ENCODE assay signal across 7 cellular contexts in genomic region chr5:10111575-10111974, GRCh38.
A peak's percentile ranks its signal among the peaks of the same experiment; 100 is the strongest.
DNase-seq lines count a peak whose midpoint lies in the region; ATAC-seq and TF ChIP-seq lines count a peak whose summit lies in the region.

No MANE protein-coding gene starts in this region.

- H3K9me3 ChIP-seq in SJSA1 (replicated peaks) (0 out of 2 replicates have a peak, but pooled peaks cover 3% of the 10 kb centered on the region), hepatocyte (ENCODE audit: low read depth) (no peaks in the 10 kb centered on the region), psoas muscle (no peaks in the 10 kb centered on the region)

- in situ Hi-C loops in GM13977 (cut with MboI; ENCODE audit: low pct_unique_long_range_greater_than_20kb, low sequenced_read_pairs, unreplicated experiment), result no loop called here

- H3K4me3 ChIP-seq in SJSA1, result no peak overlapping the region
- H3K4me3 ChIP-seq in hepatocyte, result no peak overlapping the region
- H3K4me3 ChIP-seq in psoas muscle, result no peak overlapping the region

- intact Hi-C loops in psoas muscle (cut with DNase I), result no loop called here

- H3K27ac ChIP-seq in SJSA1 (no peak overlapping the region), hepatocyte (no peak overlapping the region), psoas muscle (no peak overlapping the region)

- no peaks in the 10 kb centered on the region for H3K36me3 ChIP-seq in SJSA1
- no peaks in the 10 kb centered on the region for H3K36me3 ChIP-seq in hepatocyte (replicated peaks; ENCODE audit: insufficient read depth, low read depth)
- H3K36me3 ChIP-seq in psoas muscle (ENCODE audit: insufficient read depth in 1 of 2, low read depth in 1 of 2), result no peaks in the 10 kb centered on the region

- WGBS in hepatocyte (ENCODE audit: low lambda C conversion rate, missing lambda C conversion rate), result 61% methylated on average over 8 of the region's 8 CpGs
- 52 to 56% (median 53%) methylated on average over 8 of the region's 8 CpGs for WGBS in psoas muscle, 3 donors

- DNase-seq in GM13977 (ENCODE audit: low spot score) (no peak), SJSA1 (ENCODE audit: low read depth in 1 of 2, low spot score in 2 of 2) (peak; percentile 37 to 56), hepatocyte (ENCODE audit: low spot score) (peak; percentile 69), NCI-H1694 treated with DMSO at 0.1 percent for 48 hours (lab: John Stamatoyannopoulos, UW) (no peak), psoas muscle (no peak)
- DNase-seq in activated CD8-positive, alpha-beta memory T cell treated with anti-CD3 and anti-CD28 coated beads, Interleukin-2, amount 50 U/mL, for 48 hours, result no peak

- no peaks in the 10 kb centered on the region for H4K20me1 ChIP-seq in hepatocyte (ENCODE audit: insufficient read depth, poor library complexity, severe bottlenecking)

- H3K4me1 ChIP-seq in SJSA1 (replicated peaks) (no peaks in the 10 kb centered on the region), hepatocyte (ENCODE audit: insufficient read depth) (no peaks in the 10 kb centered on the region), psoas muscle (no peaks in the 10 kb centered on the region)

- H3K79me2 ChIP-seq in hepatocyte, result no peaks in the 10 kb centered on the region

- TF ChIP-seq CTCF in GM13977 (IDR thresholded peaks at IDR 0.05; ENCODE audit: extremely low read depth, insufficient read depth, missing control alignments) (peak; percentile 23), hepatocyte (IDR thresholded peaks at IDR 0.05; ENCODE audit: poor library complexity) (peak; percentile 57), psoas muscle (IDR thresholded peaks at IDR 0.05) (no peak)

- no peak overlapping the region for H3K4me2 ChIP-seq in hepatocyte

- H3K27me3 ChIP-seq in SJSA1 (replicated peaks), result no peaks in the 10 kb centered on the region
- no peaks in the 10 kb centered on the region for H3K27me3 ChIP-seq in hepatocyte
- no peaks in the 10 kb centered on the region for H3K27me3 ChIP-seq in psoas muscle (ENCODE audit: insufficient read depth in 3 of 3, low read length in 2 of 3)

- H3K9me2 ChIP-seq in hepatocyte (replicated peaks; ENCODE audit: insufficient read depth), result no peaks in the 10 kb centered on the region

- ATAC-seq in HG03354 (IDR thresholded peaks at IDR 0.05; ENCODE audit: poor library complexity, severe bottlenecking, unreplicated experiment), result peak; percentile 71
- ATAC-seq in psoas muscle, result no peak

- no peak overlapping the region for H2AFZ ChIP-seq in hepatocyte

Comparison
In these comparisons a context has a peak if more than half of its experiments do, and no peak if none do; other contexts are left out.
1. DNase-seq: peak in SJSA1 (2 of 2) and hepatocyte (single experiment); none in GM13977 (single experiment), NCI-H1694 treated with DMSO at 0.1 percent for 48 hours (single experiment), activated CD8-positive, alpha-beta memory T cell treated with anti-CD3 and anti-CD28 coated beads, Interleukin-2, amount 50 U/mL, for 48 hours (single experiment) and psoas muscle (0 of 2).